14 cellular contexts compared by ENCODE assay signal in the genomic region with DNA sequence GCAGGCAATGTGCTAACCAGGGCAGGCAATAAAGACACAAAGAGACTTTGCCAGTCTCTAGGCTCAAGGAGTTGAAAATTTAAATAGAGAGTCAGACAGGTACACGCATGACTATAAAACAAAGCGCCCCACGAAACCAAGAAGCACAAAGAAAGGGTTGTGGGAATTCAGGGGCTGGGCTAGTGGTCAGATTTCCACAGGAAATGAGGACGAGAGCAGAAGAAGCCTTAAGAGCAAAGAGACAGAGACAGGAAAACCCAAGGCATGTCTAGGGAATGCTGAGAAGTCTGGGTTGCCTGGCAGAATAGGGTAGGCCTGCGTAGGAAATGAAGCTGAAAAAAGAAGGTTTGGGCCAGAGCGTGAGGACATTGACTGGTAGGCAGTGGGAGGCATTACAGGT. TPM values are rescaled to one million over a fixed set of nuclear protein-coding genes. Genes with fewer than 3 reads are reported as not detected.
DNase-seq lines count a peak whose midpoint lies in the region; ATAC-seq and TF ChIP-seq lines count a peak whose summit lies in the region.
"Had no signal": no experiment of that assay in that cellular context is flagged by ENCODE, and none has a peak within 500 bp of the region (broad histone marks: within the 10 kb centered on the region; RNA-seq: fewer than 3 reads in every experiment).

No MANE protein-coding gene starts in this region.

- ATAC-seq in activated CD8-positive, alpha-beta memory T cell treated with anti-CD3 and anti-CD28 coated beads, Interleukin-2, amount 10 ng/mL, durations not matched to agents 7 days and 5 days, result no peak
- ATAC-seq: activated T-cell treated with anti-CD3 and anti-CD28 coated beads, Interleukin-2, amount 50 U/mL, for 72 hours had no signal

- no peak overlapping the region for H3K27ac Mint-ChIP-seq in activated CD8-positive, alpha-beta memory T cell treated with anti-CD3 and anti-CD28 coated beads, Interleukin-2, amount 10 ng/mL, durations not matched to agents 7 days and 5 days
- H3K27ac Mint-ChIP-seq: activated T-cell treated with anti-CD3 and anti-CD28 coated beads, Interleukin-2, amount 50 U/mL, for 72 hours; CD4-positive, CD25-positive, alpha-beta regulatory T cell; type B pancreatic cell had no signal

- no peaks in the 10 kb centered on the region for H3K36me3 Mint-ChIP-seq in activated CD8-positive, alpha-beta memory T cell treated with anti-CD3 and anti-CD28 coated beads, Interleukin-2, amount 10 ng/mL, durations not matched to agents 7 days and 5 days
- H3K36me3 Mint-ChIP-seq: CD4-positive, CD25-positive, alpha-beta regulatory T cell had no signal

- WGBS in esophagus, 2 donors, result 58 to 70% methylated on average over 6 of the region's 6 CpGs
- no CpG with 5 or more reads among the region's 6 CpGs for WGBS in trophoblast cell (ENCODE audit: extremely low coverage, insufficient coverage, insufficient read length)

- intact Hi-C loops in PC-9 (cut with micrococcal nuclease; ENCODE audit: unreplicated experiment), result no loop called here

- no peak overlapping the region for H3K4me3 ChIP-seq in BLaER1
- H3K4me3 ChIP-seq in PC-9, result peak overlapping the region; percentile 8; the same call in 1 of the 2 replicates
- no peak overlapping the region for H3K4me3 ChIP-seq in esophagus (ENCODE audit: low read depth in 1 of 2, low read length in 2 of 2)
- H3K4me3 ChIP-seq in trophoblast cell (ENCODE audit: low read depth, low read length), result no peak overlapping the region
- no peak overlapping the region for H3K4me3 ChIP-seq in MG63
- H3K4me3 ChIP-seq: Peyer's patch had no signal

- H3K4me1 ChIP-seq in BLaER1 (peaks cover 13% of the 10 kb centered on the region), PC-9 (replicated peaks; ENCODE audit: insufficient read depth) (peaks cover 70% of the 10 kb centered on the region), esophagus (ENCODE audit: control insufficient read depth in 2 of 2, insufficient read depth in 2 of 2, low read length in 1 of 2) (peaks cover 0 to 7% of the 10 kb centered on the region in 2 donors), trophoblast cell (ENCODE audit: control insufficient read depth in 1 of 2, insufficient read depth in 2 of 2, low read length in 2 of 2) (peaks cover 25 to 28% of the 10 kb centered on the region in 2 experiments)
- H3K4me1 ChIP-seq: Peyer's patch had no signal

- no peak for TF ChIP-seq CTCF in PC-9 (conservative IDR thresholded peaks at IDR 0.05)

- peak overlapping the region; percentile 4 for H2BK120ac ChIP-seq in trophoblast cell (ENCODE audit: insufficient read depth, low read length, poor library complexity)

- H3K18ac ChIP-seq in trophoblast cell (ENCODE audit: low read length), result no peak overlapping the region

- H4K8ac ChIP-seq in trophoblast cell (ENCODE audit: low read depth, low read length), result no peak overlapping the region

- CTCF ChIA-PET in PC-9 (lab: Charles Lee), result no interaction called here
- CTCF ChIA-PET in activated CD8-positive, alpha-beta memory T cell treated with anti-CD3 and anti-CD28 coated beads, Interleukin-2, amount 10 ng/mL, durations not matched to agents 7 days and 5 days (lab: Charles Lee), result no interaction called here

- no peaks in the 10 kb centered on the region for H3K4me1 Mint-ChIP-seq in activated CD8-positive, alpha-beta memory T cell treated with anti-CD3 and anti-CD28 coated beads, Interleukin-2, amount 10 ng/mL, durations not matched to agents 7 days and 5 days
- H3K4me1 Mint-ChIP-seq: CD4-positive, CD25-positive, alpha-beta regulatory T cell had no signal

- no peak overlapping the region for H3K4ac ChIP-seq in trophoblast cell (ENCODE audit: low read depth, low read length)

- H3K9me2 ChIP-seq in PC-9 (ENCODE audit: insufficient read depth), result no peaks in the 10 kb centered on the region

- no peak overlapping the region for H3K23ac ChIP-seq in trophoblast cell (ENCODE audit: low read length)

- no peaks in the 10 kb centered on the region for H3K27me3 ChIP-seq in BLaER1
- H3K27me3 ChIP-seq in PC-9 (ENCODE audit: insufficient read depth, low read depth), result no peaks in the 10 kb centered on the region
- H3K27me3 ChIP-seq in esophagus (ENCODE audit: control insufficient read depth in 1 of 2, insufficient read depth in 2 of 2, low read length in 2 of 2), result no peaks in the 10 kb centered on the region
- no peaks in the 10 kb centered on the region for H3K27me3 ChIP-seq in trophoblast cell (ENCODE audit: insufficient read depth, low read length)
- H3K27me3 ChIP-seq in MG63, result no peaks in the 10 kb centered on the region
- H3K27me3 ChIP-seq: Peyer's patch had no signal

- H2BK12ac ChIP-seq in trophoblast cell (ENCODE audit: low read length), result peak overlapping the region; percentile 62

- H3K79me2 ChIP-seq in PC-9 (ENCODE audit: low read depth), result peaks cover 26% of the 10 kb centered on the region; the same call in 1 of the 2 replicates
- H3K79me2 ChIP-seq in trophoblast cell (ENCODE audit: control insufficient read depth, insufficient read depth, low read length, poor library complexity), result peaks cover 6% of the 10 kb centered on the region

- H4K20me1 ChIP-seq in BLaER1 (no peaks in the 10 kb centered on the region), PC-9 (ENCODE audit: insufficient read depth) (no peaks in the 10 kb centered on the region)

- H4K91ac ChIP-seq in trophoblast cell (ENCODE audit: low read depth, low read length), result peak overlapping the region; percentile 60

- H3K9ac ChIP-seq in BLaER1, result no peak overlapping the region
- no peak overlapping the region for H3K9ac ChIP-seq in trophoblast cell (ENCODE audit: low read length)

- H3K9me3 Mint-ChIP-seq in activated CD8-positive, alpha-beta memory T cell treated with anti-CD3 and anti-CD28 coated beads, Interleukin-2, amount 10 ng/mL, durations not matched to agents 7 days and 5 days (ENCODE audit: low read depth), result no peaks in the 10 kb centered on the region
- H3K9me3 Mint-ChIP-seq: activated T-cell treated with anti-CD3 and anti-CD28 coated beads, Interleukin-2, amount 50 U/mL, for 72 hours; type B pancreatic cell had no signal

- peak overlapping the region; percentile 51 for H3K27ac ChIP-seq in BLaER1
- H3K27ac ChIP-seq in PC-9, result peak overlapping the region; percentile 95
- H3K27ac ChIP-seq in esophagus (ENCODE audit: low read depth in 2 of 2, low read length in 1 of 2), result peak overlapping the region; percentile 75 to 82
- H3K27ac ChIP-seq in trophoblast cell (ENCODE audit: low read depth, low read length), result peak overlapping the region; percentile 27

- H3F3A ChIP-seq in PC-9 (ENCODE audit: insufficient read depth, low read depth), result peaks cover 57% of the 10 kb centered on the region

- H3K4me3 Mint-ChIP-seq in activated CD8-positive, alpha-beta memory T cell treated with anti-CD3 and anti-CD28 coated beads, Interleukin-2, amount 10 ng/mL, durations not matched to agents 7 days and 5 days, result no peak overlapping the region
- H3K4me3 Mint-ChIP-seq: activated T-cell treated with anti-CD3 and anti-CD28 coated beads, Interleukin-2, amount 50 U/mL, for 72 hours; CD4-positive, CD25-positive, alpha-beta regulatory T cell; type B pancreatic cell had no signal

- H3K14ac ChIP-seq in trophoblast cell (ENCODE audit: low read length), result no peak overlapping the region

- H3K9me3 ChIP-seq in BLaER1 (no peaks in the 10 kb centered on the region), PC-9 (ENCODE audit: insufficient read depth, low read depth) (no peaks in the 10 kb centered on the region), esophagus (ENCODE audit: control insufficient read depth in 2 of 2, insufficient read depth in 1 of 2, low read depth in 1 of 2, low read length in 1 of 2) (peaks cover 0 to 4% of the 10 kb centered on the region in 2 donors), trophoblast cell (ENCODE audit: insufficient read depth, low read depth, low read length) (no peaks in the 10 kb centered on the region), MG63 (no peaks in the 10 kb centered on the region)
- H3K9me3 ChIP-seq: Peyer's patch had no signal

- POLR2A ChIA-PET in PC-9 (lab: Charles Lee; ENCODE audit: unreplicated experiment), result no interaction called here

- H3K4me2 ChIP-seq in BLaER1 (peak overlapping the region; percentile 55), PC-9 (peak overlapping the region; percentile 69), trophoblast cell (ENCODE audit: low read length) (no peak overlapping the region)

- no peak overlapping the region for H2AK5ac ChIP-seq in trophoblast cell (ENCODE audit: low read length)

- peaks cover 39% of the 10 kb centered on the region for H3K27me3 Mint-ChIP-seq in activated CD8-positive, alpha-beta memory T cell treated with anti-CD3 and anti-CD28 coated beads, Interleukin-2, amount 10 ng/mL, durations not matched to agents 7 days and 5 days
- H3K27me3 Mint-ChIP-seq: type B pancreatic cell had no signal

- H3K79me1 ChIP-seq in trophoblast cell (ENCODE audit: low read length), result peaks cover 18% of the 10 kb centered on the region

- BruUV-seq in PC-9 (replicated peaks; lab: Mats Ljungman, UMichigan), result no TSS peak

- H3K36me3 ChIP-seq in BLaER1 (no peaks in the 10 kb centered on the region), PC-9 (ENCODE audit: low read depth) (peaks cover 39% of the 10 kb centered on the region), esophagus (ENCODE audit: control insufficient read depth in 2 of 2, insufficient read depth in 2 of 2, low read length in 1 of 2) (no peaks in the 10 kb centered on the region), trophoblast cell (ENCODE audit: control insufficient read depth in 1 of 2, insufficient read depth in 2 of 2, low read length in 2 of 2) (peaks cover 2 to 6% of the 10 kb centered on the region in 2 experiments), MG63 (no peaks in the 10 kb centered on the region; the same call in 1 of the 2 replicates)
- H3K36me3 ChIP-seq: Peyer's patch had no signal

- DNase-seq in PC-9 (no peak), trophoblast cell (no peak), DMS53 (lab: John Stamatoyannopoulos, UW) (no peak), MG63 (no peak), SKM-1 treated with dmso at 0.1 percent for 144 hours (lab: John Stamatoyannopoulos, UW; ENCODE audit: unreplicated experiment) (no peak)
- no peak for DNase-seq in activated CD8-positive, alpha-beta memory T cell treated with anti-CD3 and anti-CD28 coated beads, Interleukin-2, amount 10 ng/mL, durations not matched to agents 7 days and 5 days
- DNase-seq: activated T-cell treated with anti-CD3 and anti-CD28 coated beads, Interleukin-2, amount 50 U/mL, for 72 hours; CD4-positive, CD25-positive, alpha-beta regulatory T cell; NCI-H2171; posterior cingulate gyrus had no signal

- peak overlapping the region; percentile 14 for H2AFZ ChIP-seq in PC-9
- no peak overlapping the region for H2AFZ ChIP-seq in trophoblast cell (ENCODE audit: insufficient read depth, low read length, poor library complexity)

- peak overlapping the region; percentile 36 for H2BK5ac ChIP-seq in trophoblast cell (ENCODE audit: low read depth, low read length, poor library complexity)

- H4K12ac ChIP-seq in trophoblast cell (ENCODE audit: low read depth, low read length), result no peak overlapping the region

RNA-seq across cellular contexts. Expression of gene SLC1A3, which starts 51.6 kb away (rescaled TPM):
- total RNA-seq in PC-9 (2021), result 0.24 TPM in 1 of 2 replicates, not detected in the other
- polyA plus RNA-seq in esophagus, result 10 to 100 TPM; 13.5 to 16.1 TPM
- polyA plus RNA-seq in trophoblast cell (2013), result 49.7 and 52.2 TPM in 2 replicates
- 0.03 and 0.37 TPM in 2 replicates for total RNA-seq in MG63 (2014; rRNA removed; shearing (Covaris generic); ENCODE audit: low replicate concordance)
- not detected for total RNA-seq in activated CD8-positive, alpha-beta memory T cell treated with anti-CD3 and anti-CD28 coated beads, Interleukin-2, amount 10 ng/mL, durations not matched to agents 7 days and 5 days
- total RNA-seq: CD4-positive, CD25-positive, alpha-beta regulatory T cell had no signal
- polyA plus RNA-seq: CD4-positive, CD25-positive, alpha-beta regulatory T cell had no signal

Comparison
In these comparisons a context has a peak if more than half of its experiments do, and no peak if none do; other contexts are left out.
1. H3K27ac ChIP-seq: peak in every context shown above with its lines; median percentile 95 in PC-9; 78 in esophagus; 51 in BLaER1; 27 in trophoblast cell.